ENCODE assay signal across 19 cellular contexts in the genomic region with DNA sequence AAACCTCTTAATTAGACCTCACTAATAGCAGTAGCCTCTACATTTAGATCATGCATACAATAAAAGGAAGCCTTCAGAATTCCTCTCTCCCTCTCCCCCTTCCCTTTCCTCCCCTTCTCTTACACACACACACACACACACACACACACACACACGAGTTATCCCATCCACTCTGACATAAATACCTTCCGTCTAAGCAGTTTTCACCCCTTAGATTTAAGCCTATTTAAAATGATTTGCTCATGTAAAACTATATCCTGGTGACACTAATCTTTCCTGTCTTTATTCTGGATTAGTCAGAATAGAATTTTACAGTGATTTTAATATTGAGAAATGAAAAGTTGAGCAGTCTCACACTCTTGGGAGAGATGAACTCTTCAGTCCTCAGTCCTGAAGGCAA.
"Had no signal": no experiment of that assay in that cellular context is flagged by ENCODE, and none has a peak within 500 bp of the region (broad histone marks: within the 10 kb centered on the region; RNA-seq: fewer than 3 reads in every experiment).

No MANE protein-coding gene starts in this region.

- ATAC-seq: foreskin keratinocyte; gastroesophageal sphincter; heart left ventricle; left lobe of liver; mucosa of descending colon; naive thymus-derived CD4-positive, alpha-beta T cell; right cardiac atrium; stimulated activated memory B cell treated with anti-CD40 and anti-IgM and Interleukin-4, amounts not matched to agents 10 μg/mL and 1 μg/mL and 100 μg/mL, for 72 hours; stimulated activated naive CD8-positive, alpha-beta T cell treated with anti-CD3 and anti-CD28 coated beads, Interleukin-15, Interleukin-2, amounts not matched to agents 100 U/mL and 50 U/mL, for 24 hours had no signal

- DNase-seq: cortex of kidney; dorsolateral prefrontal cortex; effector CD4-positive, alpha-beta T cell; foreskin keratinocyte; heart left ventricle; kidney; mesenchymal stem cell; mucosa of descending colon; naive thymus-derived CD4-positive, alpha-beta T cell; nucleus accumbens; right cardiac atrium; spleen; stimulated activated CD4-positive, alpha-beta T cell treated with anti-CD3 and anti-CD28 coated beads, Interleukin-4, amount 100 ng/mL, for 4 hours; stimulated activated naive CD8-positive, alpha-beta T cell treated with anti-CD3 and anti-CD28 coated beads, Interleukin-15, Interleukin-2, amounts not matched to agents 100 U/mL and 50 U/mL, for 24 hours; upper lobe of left lung had no signal

- FAIRE-seq: kidney, urothelium cell line had no signal
